Comparison of ENCODE assay signal across 8 cellular contexts in genomic region chr2:11743846-11744553, GRCh38. TPM values are rescaled to one million over a fixed set of nuclear protein-coding genes. Genes with fewer than 3 reads are reported as not detected.
DNase-seq lines count a peak whose midpoint lies in the region; ATAC-seq and TF ChIP-seq lines count a peak whose summit lies in the region.

No MANE protein-coding gene starts in this region.

- H3K27me3 ChIP-seq in PC-9 (ENCODE audit: insufficient read depth, low read depth) (no peaks in the 10 kb centered on the region), esophagus (ENCODE audit: control insufficient read depth in 1 of 2, insufficient read depth in 2 of 2, low read length in 2 of 2) (no peaks in the 10 kb centered on the region), muscle layer of duodenum (ENCODE audit: low read depth, low read length) (no peaks in the 10 kb centered on the region)

- H3K4me3 Mint-ChIP-seq in stimulated activated memory B cell treated with anti-CD40 and anti-IgM and Interleukin-4, amounts not matched to agents 10 μg/mL and 1 μg/mL and 100 μg/mL, for 72 hours: peak overlapping the region; percentile 64

- H3K27ac Mint-ChIP-seq in stimulated activated memory B cell treated with anti-CD40 and anti-IgM and Interleukin-4, amounts not matched to agents 10 μg/mL and 1 μg/mL and 100 μg/mL, for 72 hours: peak overlapping the region; percentile 85

- peak overlapping the region; percentile 79 for H3K27ac ChIP-seq in PC-9
- H3K27ac ChIP-seq in esophagus (ENCODE audit: low read depth in 2 of 2, low read length in 1 of 2): peak overlapping the region; percentile 75 to 89
- H3K27ac ChIP-seq in muscle layer of duodenum (ENCODE audit: low read length): peak overlapping the region; percentile 58

- peaks cover 14% of the 10 kb centered on the region; the same call in 1 of the 2 replicates for H4K20me1 ChIP-seq in PC-9 (ENCODE audit: insufficient read depth)

- peak; percentile 87 for DNase-seq in DMS53 treated with DMSO at 0.1 percent for 48 hours (lab: John Stamatoyannopoulos, UW; ENCODE audit: unreplicated experiment)
- DNase-seq in KBM-7: peak; percentile 89
- peak; percentile 94 to 100 for DNase-seq in PC-9
- DNase-seq in activated T-cell treated with anti-CD3 and anti-CD28 coated beads, Interleukin-2, amount 50 U/mL, for 1 hour: peak; percentile 66

- H3K4me2 ChIP-seq in PC-9: peak overlapping the region; percentile 81

- no peaks in the 10 kb centered on the region for H3K36me3 ChIP-seq in PC-9 (ENCODE audit: low read depth)
- no peaks in the 10 kb centered on the region for H3K36me3 ChIP-seq in esophagus (ENCODE audit: control insufficient read depth in 2 of 2, insufficient read depth in 2 of 2, low read length in 1 of 2)
- no peaks in the 10 kb centered on the region for H3K36me3 ChIP-seq in muscle layer of duodenum (ENCODE audit: control insufficient read depth in 1 of 2, insufficient read depth in 2 of 2, low read length in 2 of 2)

- ATAC-seq in GM21825 (IDR thresholded peaks at IDR 0.05; ENCODE audit: unreplicated experiment): peak; percentile 52
- ATAC-seq in stimulated activated memory B cell treated with anti-CD40 and anti-IgM and Interleukin-4, amounts not matched to agents 10 μg/mL and 1 μg/mL and 100 μg/mL, for 72 hours: peak; percentile 76

- no peaks in the 10 kb centered on the region for H3K9me2 ChIP-seq in PC-9 (ENCODE audit: insufficient read depth)

- POLR2A ChIA-PET in PC-9 (lab: Charles Lee; ENCODE audit: unreplicated experiment): interaction anchor here (0.5 to 0.7 kb wide), 3 partner anchors 10 to 399 kb away, joined by 3 to 7 read pairs (median 3); no protein-coding TSS in a partner anchor

- H3K4me3 ChIP-seq in PC-9 (peak overlapping the region; percentile 37; the same call in 1 of the 2 replicates), esophagus (ENCODE audit: low read depth in 1 of 2, low read length in 2 of 2) (peak overlapping the region in 1 of 2 donors; percentile 17), muscle layer of duodenum (ENCODE audit: low read depth in 1 of 2, low read length in 2 of 2) (peak overlapping the region; percentile 13 to 31)

- CTCF ChIA-PET in PC-9 (lab: Charles Lee): interaction anchor here (1.3 to 1.8 kb wide), 4 partner anchors 10 to 56 kb away, joined by 5 to 11 read pairs (median 8); no protein-coding TSS in a partner anchor

- H3K9me3 Mint-ChIP-seq in stimulated activated memory B cell treated with anti-CD40 and anti-IgM and Interleukin-4, amounts not matched to agents 10 μg/mL and 1 μg/mL and 100 μg/mL, for 72 hours: no peaks in the 10 kb centered on the region

- peaks cover 9% of the 10 kb centered on the region for H3K36me3 Mint-ChIP-seq in stimulated activated memory B cell treated with anti-CD40 and anti-IgM and Interleukin-4, amounts not matched to agents 10 μg/mL and 1 μg/mL and 100 μg/mL, for 72 hours

- peaks cover 52% of the 10 kb centered on the region for H3K4me1 Mint-ChIP-seq in stimulated activated memory B cell treated with anti-CD40 and anti-IgM and Interleukin-4, amounts not matched to agents 10 μg/mL and 1 μg/mL and 100 μg/mL, for 72 hours

- intact Hi-C loops in PC-9 (cut with micrococcal nuclease; ENCODE audit: unreplicated experiment): loop anchor here (1.0 kb wide), 2 partner anchors 9 to 47 kb away; no protein-coding TSS in a partner anchor

- H3K79me2 ChIP-seq in PC-9 (ENCODE audit: low read depth): peaks cover 24% of the 10 kb centered on the region

- WGBS in esophagus, 2 donors: 11 to 13% methylated on average over 10 of the region's 10 CpGs

- H3F3A ChIP-seq in PC-9 (ENCODE audit: insufficient read depth, low read depth): peaks cover 28% of the 10 kb centered on the region

- TF ChIP-seq CTCF in PC-9 (conservative IDR thresholded peaks at IDR 0.05): no peak

- H3K4me1 ChIP-seq in PC-9 (replicated peaks; ENCODE audit: insufficient read depth) (peaks cover 74% of the 10 kb centered on the region), esophagus (ENCODE audit: control insufficient read depth in 2 of 2, insufficient read depth in 2 of 2, low read length in 1 of 2) (peaks cover 7 to 15% of the 10 kb centered on the region in 2 donors), muscle layer of duodenum (ENCODE audit: control insufficient read depth in 1 of 2, insufficient read depth in 2 of 2, low read length in 2 of 2) (peaks cover 16 to 20% of the 10 kb centered on the region in 2 donors)

- H3K27me3 Mint-ChIP-seq in stimulated activated memory B cell treated with anti-CD40 and anti-IgM and Interleukin-4, amounts not matched to agents 10 μg/mL and 1 μg/mL and 100 μg/mL, for 72 hours: no peaks in the 10 kb centered on the region

- peak overlapping the region; percentile 71 for H2AFZ ChIP-seq in PC-9

- no peaks in the 10 kb centered on the region for H3K9me3 ChIP-seq in PC-9 (ENCODE audit: insufficient read depth, low read depth)
- no peaks in the 10 kb centered on the region for H3K9me3 ChIP-seq in esophagus (ENCODE audit: control insufficient read depth in 2 of 2, insufficient read depth in 1 of 2, low read depth in 1 of 2, low read length in 1 of 2)
- H3K9me3 ChIP-seq in muscle layer of duodenum (ENCODE audit: control insufficient read depth in 1 of 2, low read length in 2 of 2): no peaks in the 10 kb centered on the region

- BruUV-seq in PC-9 (replicated peaks; lab: Mats Ljungman, UMichigan): no TSS peak

- in situ Hi-C loops in KBM-7 (cut with MboI; ENCODE audit: low pct_unique_long_range_greater_than_20kb, low sequenced_read_pairs): no loop called here

RNA-seq across cellular contexts. Expression of gene LPIN1, which starts 2.4 kb away (rescaled TPM):
- total RNA-seq in PC-9 (2021): 24.1 and 43.1 TPM in 2 replicates
- polyA plus RNA-seq in esophagus: 10 to 100 TPM; 25.5 to 65.4 TPM
